ENCODE assay signal across 20 cellular contexts in the genomic region with DNA sequence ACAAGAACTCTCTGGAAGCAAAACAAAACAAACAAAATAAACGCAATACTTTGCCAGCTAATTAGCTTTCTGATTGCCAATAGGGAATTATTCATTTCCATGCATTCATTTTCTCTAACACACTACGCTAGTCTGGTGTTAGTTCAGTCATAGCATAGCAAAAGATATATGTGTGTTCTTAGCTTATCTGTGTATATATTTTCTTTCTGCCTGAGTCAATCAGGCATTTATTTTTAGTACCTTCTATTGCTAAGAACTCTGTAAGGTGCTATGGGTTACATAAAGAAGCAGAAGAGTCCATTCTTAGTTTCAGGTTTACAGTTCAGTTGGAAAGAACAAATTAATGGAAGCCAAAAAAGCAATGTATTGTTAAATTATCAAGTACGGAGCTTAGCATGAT.
"Had no signal": no experiment of that assay in that cellular context is flagged by ENCODE, and none has a peak within 500 bp of the region (broad histone marks: within the 10 kb centered on the region; RNA-seq: fewer than 3 reads in every experiment).

No MANE protein-coding gene starts in this region.

- H3K4me3 ChIP-seq: colonic mucosa, esophagus muscularis mucosa, gastroesophageal sphincter, heart left ventricle, left lung, lower lobe of right lung, mucosa of descending colon had no signal

- H3K9me3 ChIP-seq: colonic mucosa, gastroesophageal sphincter, left lung, lower lobe of right lung, mucosa of descending colon had no signal

- H3K4me1 Mint-ChIP-seq: naive B cell had no signal

- H3K36me3 Mint-ChIP-seq: mesothelial cell of epicardium, naive B cell had no signal

- DNase-seq: cerebellar nuclear complex; colonic mucosa; cortex of kidney; effector CD8-positive, alpha-beta T cell; effector memory CD8-positive, alpha-beta T cell; foreskin keratinocyte; heart left ventricle; hippocampal formation; islet precursor cell; left cardiac atrium; left lung; left ventricle myocardium superior; lower lobe of right lung; mesenchymal stem cell; mucosa of descending colon; naive B cell had no signal

- H3K4me1 ChIP-seq: colonic mucosa, esophagus muscularis mucosa, gastroesophageal sphincter, heart left ventricle, left lung, lower lobe of right lung had no signal

- H3K36me3 ChIP-seq: colonic mucosa, esophagus muscularis mucosa, gastroesophageal sphincter, heart left ventricle, left lung, lower lobe of right lung had no signal

- H3K9me3 Mint-ChIP-seq: effector memory CD8-positive, alpha-beta T cell had no signal

- H3K4me3 Mint-ChIP-seq: dendritic cell treated with granulocyte-macrophage colony-stimulating factor and Interleukin-4, amounts not matched to agents 40 ng/mL and 50 ng/mL, for 4 days; effector memory CD8-positive, alpha-beta T cell; mesothelial cell of epicardium; naive B cell had no signal

- H3K27ac ChIP-seq: colonic mucosa, esophagus muscularis mucosa, foreskin keratinocyte, gastroesophageal sphincter, heart left ventricle, left lung, lower lobe of right lung had no signal

- H3K27me3 ChIP-seq: colonic mucosa, esophagus muscularis mucosa, foreskin keratinocyte, gastroesophageal sphincter, heart left ventricle, left lung had no signal

- H3K27me3 Mint-ChIP-seq: dendritic cell treated with granulocyte-macrophage colony-stimulating factor and Interleukin-4, amounts not matched to agents 40 ng/mL and 50 ng/mL, for 4 days; naive B cell had no signal

- H3K27ac Mint-ChIP-seq: dendritic cell treated with granulocyte-macrophage colony-stimulating factor and Interleukin-4, amounts not matched to agents 40 ng/mL and 50 ng/mL, for 4 days; effector memory CD8-positive, alpha-beta T cell; mesothelial cell of epicardium; naive B cell had no signal
